Comparison of ENCODE assay signal across 9 cellular contexts in genomic region chr1:214454619-214455396, GRCh38.
DNase-seq lines count a peak whose midpoint lies in the region; ATAC-seq and TF ChIP-seq lines count a peak whose summit lies in the region.
"Had no signal": no experiment of that assay in that cellular context is flagged by ENCODE, and none has a peak within 500 bp of the region (broad histone marks: within the 10 kb centered on the region; RNA-seq: fewer than 3 reads in every experiment).

No MANE protein-coding gene starts in this region.

- peak; percentile 61 for ATAC-seq in foreskin keratinocyte
- no peak for ATAC-seq in HG02571 (IDR thresholded peaks at IDR 0.05; ENCODE audit: unreplicated experiment)
- no peak for ATAC-seq in HG03432 (IDR thresholded peaks at IDR 0.05; ENCODE audit: unreplicated experiment)
- no peak for ATAC-seq in HG02840 (IDR thresholded peaks at IDR 0.05; ENCODE audit: low FRiP score, unreplicated experiment)
- ATAC-seq: left colon had no signal

- H3K4me1 ChIP-seq in foreskin keratinocyte: peaks cover 62% of the 10 kb centered on the region

- POLR2A ChIA-PET in AG04450 (lab: Yijun Ruan, JAX): no interaction called here

- CTCF ChIA-PET in AG04450 (lab: Charles Lee): interaction anchor here (1.5 kb wide), 1 partner anchor 10 kb away, joined by 4 read pairs; no protein-coding TSS in a partner anchor

- H3K27ac Mint-ChIP-seq in T-helper 2 cell treated with Interferon-gamma antibody and Interleukin-4, amounts not matched to agents 5 μg/mL and 100 μg/mL, for 36 hours: peak overlapping the region; percentile 66

- no peak for TF ChIP-seq RAD21 in Ishikawa (IDR thresholded peaks at IDR 0.05; ENCODE audit: low read depth)

- H3K27ac ChIP-seq in AG04450 (ENCODE audit: low read depth, low read length) (peak overlapping the region; percentile 42), foreskin keratinocyte (peak overlapping the region; percentile 48)

- TF ChIP-seq EP300 in Ishikawa (IDR thresholded peaks at IDR 0.05; ENCODE audit: borderline replicate concordance): no peak

- H3K9me3 Mint-ChIP-seq in T-helper 2 cell treated with Interferon-gamma antibody and Interleukin-4, amounts not matched to agents 5 μg/mL and 100 μg/mL, for 36 hours: no peaks in the 10 kb centered on the region

- peaks cover 73% of the 10 kb centered on the region for H3K4me1 Mint-ChIP-seq in T-helper 2 cell treated with Interferon-gamma antibody and Interleukin-4, amounts not matched to agents 5 μg/mL and 100 μg/mL, for 36 hours (ENCODE audit: low read depth)

- no peaks in the 10 kb centered on the region for H3K27me3 Mint-ChIP-seq in T-helper 2 cell treated with Interferon-gamma antibody and Interleukin-4, amounts not matched to agents 5 μg/mL and 100 μg/mL, for 36 hours (ENCODE audit: low read depth)

- no peaks in the 10 kb centered on the region for H3K9me3 ChIP-seq in AG04450 (ENCODE audit: control insufficient read depth, insufficient read depth, low read length)

- H3K4me3 Mint-ChIP-seq in T-helper 2 cell treated with Interferon-gamma antibody and Interleukin-4, amounts not matched to agents 5 μg/mL and 100 μg/mL, for 36 hours: peak overlapping the region; percentile 13

- H3K27me3 ChIP-seq in AG04450 (ENCODE audit: control insufficient read depth, insufficient read depth, low read length) (no peaks in the 10 kb centered on the region), foreskin keratinocyte (no peaks in the 10 kb centered on the region)

- DNase-seq in AG04450 (ENCODE audit: low read depth, low spot score) (peak; percentile 68), foreskin keratinocyte (peak; percentile 75 to 80), GM19238 (ENCODE audit: insufficient read length, low spot score) (no peak)
- DNase-seq in T-helper 2 cell treated with Interferon-gamma antibody and Interleukin-4, amounts not matched to agents 5 μg/mL and 100 μg/mL, for 36 hours (ENCODE audit: low spot score): no peak
- DNase-seq: left colon had no signal

- TF ChIP-seq CTCF in AG04450 (IDR thresholded peaks at IDR 0.05; ENCODE audit: low read depth, low read length) (no peak), foreskin keratinocyte (conservative IDR thresholded peaks at IDR 0.05) (peak; percentile 30)

- H3K36me3 Mint-ChIP-seq in T-helper 2 cell treated with Interferon-gamma antibody and Interleukin-4, amounts not matched to agents 5 μg/mL and 100 μg/mL, for 36 hours (ENCODE audit: low read depth): peaks cover 5% of the 10 kb centered on the region

- H3K4me3 ChIP-seq in AG04450 (ENCODE audit: low read depth, low read length): no peak overlapping the region

TF ChIP-seq in Ishikawa, 13 proteins besides CTCF, POLR2A, EP300 and RAD21:
- TF ChIP-seq YY1 (IDR thresholded peaks at IDR 0.05; ENCODE audit: low read depth) (no peak), MAX (IDR thresholded peaks at IDR 0.05) (peak; percentile 25; the same call in 1 of the 2 replicates)

Comparison
In these comparisons a context has a peak if more than half of its experiments do, and no peak if none do; other contexts are left out.
1. DNase-seq: peak in AG04450 (single experiment) and foreskin keratinocyte (2 of 2); none in T-helper 2 cell treated with Interferon-gamma antibody and Interleukin-4, amounts not matched to agents 5 μg/mL and 100 μg/mL, for 36 hours (single experiment) and GM19238 (single experiment).